Comparison of ENCODE assay signal across 8 cellular contexts in genomic region chr16:67183284-67183626, GRCh38. TPM values are rescaled to one million over a fixed set of nuclear protein-coding genes. Genes with fewer than 3 reads are reported as not detected.
DNase-seq lines count a peak whose midpoint lies in the region; ATAC-seq and TF ChIP-seq lines count a peak whose summit lies in the region.

No MANE protein-coding gene starts in this region.

- DNase-seq in GM06990 (ENCODE audit: extremely low read depth, insufficient read length) = no peak
- no peak for DNase-seq in RWPE1 (ENCODE audit: low spot score)
- DNase-seq in fibroblast of the aortic adventitia (ENCODE audit: low read depth) = no peak
- no peak for DNase-seq in skeletal muscle cell (ENCODE audit: low read depth)
- no peak for DNase-seq in NCI-H1930 (lab: John Stamatoyannopoulos, UW)
- DNase-seq in SHP77 treated with DMSO at 0.1 percent for 48 hours (lab: John Stamatoyannopoulos, UW) = no peak

- H3K27ac ChIP-seq in RWPE1 = peak overlapping the region; percentile 95

- no peak for TF ChIP-seq CTCF in GM06990 (IDR thresholded peaks at IDR 0.05; ENCODE audit: insufficient read depth, low read length, poor library complexity, severe bottlenecking)
- TF ChIP-seq CTCF in RWPE1 (conservative IDR thresholded peaks at IDR 0.05; ENCODE audit: low read depth) = no peak
- no peak for TF ChIP-seq CTCF in fibroblast of the aortic adventitia (IDR thresholded peaks at IDR 0.05; ENCODE audit: insufficient read depth, low read length)

- H3K27me3 ChIP-seq in GM06990 (replicated peaks; ENCODE audit: control insufficient read depth, insufficient read depth, low read length) = no peaks in the 10 kb centered on the region; the same call in 1 of the 2 replicates

- H3K4me3 ChIP-seq in GM06990 (replicated peaks; ENCODE audit: low read depth, low read length) (peak overlapping the region; percentile 77), fibroblast of the aortic adventitia (ENCODE audit: low read depth, low read length) (peak overlapping the region; percentile 76), skeletal muscle cell (ENCODE audit: low read depth, low read length) (peak overlapping the region; percentile 74)

- ATAC-seq in GM21619 (IDR thresholded peaks at IDR 0.05; ENCODE audit: unreplicated experiment) (no peak), HG03378 (IDR thresholded peaks at IDR 0.05; ENCODE audit: unreplicated experiment) (no peak)

- no peaks in the 10 kb centered on the region; the same call in 1 of the 2 replicates for H3K36me3 ChIP-seq in GM06990 (ENCODE audit: control insufficient read depth, insufficient read depth, low read length)

- CTCF ChIA-PET in RWPE1 (lab: Yijun Ruan, JAX) = interaction anchor here (0.5 to 1.0 kb wide), 2 partner anchors 28 to 113 kb away, joined by 3 to 6 read pairs; no protein-coding TSS in a partner anchor

- POLR2A ChIA-PET in RWPE1 (lab: Yijun Ruan, JAX; ENCODE audit: low non-redundant PET) = no interaction called here

RNA-seq across cellular contexts. Expression of gene MATCAP1, which starts 0.5 kb away (rescaled TPM):
- 8.6 and 9.9 TPM in 2 replicates for total RNA-seq in fibroblast of the aortic adventitia (ENCODE audit: low replicate concordance)

RNA-seq across cellular contexts. Expression of gene EXOC3L1, which starts 6.7 kb away (rescaled TPM):
- total RNA-seq in fibroblast of the aortic adventitia (ENCODE audit: low replicate concordance) = 0.98 TPM in 1 of 2 replicates, not detected in the other

RNA-seq across cellular contexts. Expression of gene E2F4, which starts 8.7 kb away (rescaled TPM):
- 31.9 and 47.5 TPM in 2 replicates for total RNA-seq in fibroblast of the aortic adventitia (ENCODE audit: low replicate concordance)

RNA-seq across cellular contexts. Expression of gene NOL3, which starts 12.9 kb away (rescaled TPM):
- total RNA-seq in fibroblast of the aortic adventitia (ENCODE audit: low replicate concordance) = 10.1 and 27.1 TPM in 2 replicates

RNA-seq across cellular contexts. Expression of gene ELMO3, which starts 15.7 kb away (rescaled TPM):
- total RNA-seq in fibroblast of the aortic adventitia (ENCODE audit: low replicate concordance) = 0.09 and 0.33 TPM in 2 replicates
